In genomic region chr1:179090522-179090921, GRCh38 we compare ENCODE assay signal across 14 cellular contexts. TPM values are rescaled to one million over a fixed set of nuclear protein-coding genes. Genes with fewer than 3 reads are reported as not detected.
DNase-seq lines count a peak whose midpoint lies in the region; ATAC-seq and TF ChIP-seq lines count a peak whose summit lies in the region.
"Had no signal": no experiment of that assay in that cellular context is flagged by ENCODE, and none has a peak within 500 bp of the region (broad histone marks: within the 10 kb centered on the region; RNA-seq: fewer than 3 reads in every experiment).

No MANE protein-coding gene starts in this region.

- peaks cover 26% of the 10 kb centered on the region for H3K36me3 ChIP-seq in thoracic aorta

- TF ChIP-seq CTCF in thoracic aorta (IDR thresholded peaks at IDR 0.05) (peak; percentile 58), GM13976 (IDR thresholded peaks at IDR 0.05; ENCODE audit: borderline replicate concordance, control extremely low read depth, extremely low read depth, insufficient read depth, missing control alignments) (no peak), GM13977 (IDR thresholded peaks at IDR 0.05; ENCODE audit: extremely low read depth, insufficient read depth, missing control alignments) (no peak)

- H3K27ac Mint-ChIP-seq in activated naive CD4-positive, alpha-beta T cell treated with anti-CD3 and anti-CD28 coated beads, Interleukin-2, amount 50 U/mL, for 72 hours: peak overlapping the region; percentile 21 to 87
- peak overlapping the region; percentile 25 for H3K27ac Mint-ChIP-seq in central memory CD8-positive, alpha-beta T cell (ENCODE audit: low read depth)
- H3K27ac Mint-ChIP-seq: mesothelial cell of epicardium had no signal

- peaks cover 0 to 14% of the 10 kb centered on the region in 2 donors for H3K36me3 Mint-ChIP-seq in activated naive CD4-positive, alpha-beta T cell treated with anti-CD3 and anti-CD28 coated beads, Interleukin-2, amount 50 U/mL, for 72 hours
- H3K36me3 Mint-ChIP-seq in central memory CD8-positive, alpha-beta T cell (ENCODE audit: insufficient read depth): peaks cover 21% of the 10 kb centered on the region

- H3K4me3 Mint-ChIP-seq in central memory CD8-positive, alpha-beta T cell: no peak overlapping the region
- H3K4me3 Mint-ChIP-seq: activated CD4-positive, alpha-beta T cell treated with anti-CD3 and anti-CD28 coated beads, Interleukin-2, amount 10 ng/mL, durations not matched to agents 24 days and 14 days; activated naive CD4-positive, alpha-beta T cell treated with anti-CD3 and anti-CD28 coated beads, Interleukin-2, amount 50 U/mL, for 24 hours; mesothelial cell of epicardium had no signal

- DNase-seq in activated naive CD4-positive, alpha-beta T cell treated with anti-CD3 and anti-CD28 coated beads, Interleukin-2, amount 50 U/mL, for 72 hours (ENCODE audit: low spot score in 2 of 2): no peak
- DNase-seq in activated naive CD4-positive, alpha-beta T cell treated with anti-CD3 and anti-CD28 coated beads, Interleukin-2, amount 50 U/mL, for 16 hours: no peak
- no peak for DNase-seq in central memory CD8-positive, alpha-beta T cell (ENCODE audit: low spot score in 2 of 2)
- no peak for DNase-seq in left lobe of liver (ENCODE audit: low spot score)
- no peak for DNase-seq in thoracic aorta (ENCODE audit: low spot score)
- DNase-seq in GM13976 (ENCODE audit: low spot score): no peak
- DNase-seq in nucleus accumbens (lab: John Stamatoyannopoulos, UW): no peak
- no peak for DNase-seq in GM13977 (ENCODE audit: low spot score)
- DNase-seq: activated CD4-positive, alpha-beta T cell treated with anti-CD3 and anti-CD28 coated beads, Interleukin-2, amount 10 ng/mL, durations not matched to agents 24 days and 14 days; effector CD8-positive, alpha-beta T cell; NCI-H510A; upper lobe of left lung had no signal

- in situ Hi-C loops in GM13976 (cut with MboI; ENCODE audit: low sequenced_read_pairs, unreplicated experiment): loop anchor here (25.0 kb wide), 1 partner anchor 722 kb away; no protein-coding TSS in a partner anchor
- in situ Hi-C loops in GM13977 (cut with MboI; ENCODE audit: low pct_unique_long_range_greater_than_20kb, low sequenced_read_pairs, unreplicated experiment): no loop called here

- peaks cover 13 to 29% of the 10 kb centered on the region in 2 donors for H3K4me1 ChIP-seq in thoracic aorta (ENCODE audit: control insufficient read depth in 1 of 2, low read depth in 2 of 2)

- H3K27ac ChIP-seq in thoracic aorta: peak overlapping the region; percentile 45 to 74

- no peaks in the 10 kb centered on the region for H3K9me3 Mint-ChIP-seq in activated naive CD4-positive, alpha-beta T cell treated with anti-CD3 and anti-CD28 coated beads, Interleukin-2, amount 50 U/mL, for 72 hours
- H3K9me3 Mint-ChIP-seq in central memory CD8-positive, alpha-beta T cell: no peaks in the 10 kb centered on the region
- H3K9me3 Mint-ChIP-seq: activated CD4-positive, alpha-beta T cell treated with anti-CD3 and anti-CD28 coated beads, Interleukin-2, amount 10 ng/mL, durations not matched to agents 24 days and 14 days; activated naive CD4-positive, alpha-beta T cell treated with anti-CD3 and anti-CD28 coated beads, Interleukin-2, amount 50 U/mL, for 24 hours; mesothelial cell of epicardium had no signal

- peaks cover 5% of the 10 kb centered on the region for H3K4me1 Mint-ChIP-seq in central memory CD8-positive, alpha-beta T cell
- H3K4me1 Mint-ChIP-seq: activated naive CD4-positive, alpha-beta T cell treated with anti-CD3 and anti-CD28 coated beads, Interleukin-2, amount 50 U/mL, for 24 hours had no signal

- no peaks in the 10 kb centered on the region for H3K27me3 ChIP-seq in thoracic aorta (replicated peaks; ENCODE audit: insufficient read depth)
- H3K27me3 ChIP-seq: upper lobe of left lung had no signal

- H3K9me3 ChIP-seq in thoracic aorta: no peaks in the 10 kb centered on the region
- H3K9me3 ChIP-seq: upper lobe of left lung had no signal

- no peak for ATAC-seq in activated naive CD4-positive, alpha-beta T cell treated with anti-CD3 and anti-CD28 coated beads, Interleukin-2, amount 50 U/mL, for 72 hours
- ATAC-seq in central memory CD8-positive, alpha-beta T cell (replicated peaks; ENCODE audit: extremely low read depth, poor library complexity, severe bottlenecking): no peak
- peak; percentile 3 for ATAC-seq in left lobe of liver
- peak; percentile 71 for ATAC-seq in thoracic aorta (ENCODE audit: insufficient number of reproducible peaks, low FRiP score, low read depth)

- no peak overlapping the region for H3K4me3 ChIP-seq in thoracic aorta
- H3K4me3 ChIP-seq: upper lobe of left lung had no signal

- no peaks in the 10 kb centered on the region for H3K27me3 Mint-ChIP-seq in central memory CD8-positive, alpha-beta T cell
- H3K27me3 Mint-ChIP-seq: activated CD4-positive, alpha-beta T cell treated with anti-CD3 and anti-CD28 coated beads, Interleukin-2, amount 10 ng/mL, durations not matched to agents 24 days and 14 days; activated naive CD4-positive, alpha-beta T cell treated with anti-CD3 and anti-CD28 coated beads, Interleukin-2, amount 50 U/mL, for 24 hours had no signal

RNA-seq across cellular contexts. Expression of gene TOR3A, which starts 8.7 kb away (rescaled TPM):
- total RNA-seq in activated naive CD4-positive, alpha-beta T cell treated with anti-CD3 and anti-CD28 coated beads, Interleukin-2, amount 50 U/mL, for 72 hours: 10 to 100 TPM; 29.2 to 46.4 TPM
- total RNA-seq in left lobe of liver: 13.8 TPM
- 10 to 100 TPM; 37.4 to 69.2 TPM for total RNA-seq in thoracic aorta

Comparison
In these comparisons a context has a peak if more than half of its experiments do, and no peak if none do; other contexts are left out.
1. ATAC-seq: peak in left lobe of liver (single experiment) and thoracic aorta (single experiment); none in activated naive CD4-positive, alpha-beta T cell treated with anti-CD3 and anti-CD28 coated beads, Interleukin-2, amount 50 U/mL, for 72 hours (0 of 2) and central memory CD8-positive, alpha-beta T cell (single experiment).